ENCODE assay signal across 10 cellular contexts in genomic region chr6:167350322-167350721, GRCh38. TPM values are rescaled to one million over a fixed set of nuclear protein-coding genes. Genes with fewer than 3 reads are reported as not detected.
DNase-seq lines count a peak whose midpoint lies in the region; ATAC-seq and TF ChIP-seq lines count a peak whose summit lies in the region.
"Had no signal": no experiment of that assay in that cellular context is flagged by ENCODE, and none has a peak within 500 bp of the region (broad histone marks: within the 10 kb centered on the region; RNA-seq: fewer than 3 reads in every experiment).

No MANE protein-coding gene starts in this region.

- ATAC-seq in naive thymus-derived CD4-positive, alpha-beta T cell: no peak

- peak overlapping the region; percentile 83 to 94 (median 90) for H3K4me3 Mint-ChIP-seq in naive thymus-derived CD4-positive, alpha-beta T cell

- H3K9ac ChIP-seq in KMS-11: peak overlapping the region; percentile 92; the same call in 1 of the 2 replicates

- peak overlapping the region; percentile 67 for H3K4me2 ChIP-seq in KMS-11

- H3K4me1 Mint-ChIP-seq in naive thymus-derived CD4-positive, alpha-beta T cell: peaks cover 8 to 24% (median 16%) of the 10 kb centered on the region in 7 donors

- no peaks in the 10 kb centered on the region for H3K9me3 ChIP-seq in A673 (ENCODE audit: low read depth, low read length, poor library complexity, severe bottlenecking)
- H3K9me3 ChIP-seq in naive thymus-derived CD4-positive, alpha-beta T cell (ENCODE audit: control insufficient read depth in 2 of 3, low read length in 3 of 3): no peaks in the 10 kb centered on the region

- peak overlapping the region in 5 of 9 donors; percentile 6 to 66 (median 49) for H3K27ac Mint-ChIP-seq in naive thymus-derived CD4-positive, alpha-beta T cell

- H3K9me3 Mint-ChIP-seq in naive thymus-derived CD4-positive, alpha-beta T cell: peaks cover 0 to 4% (median 0%) of the 10 kb centered on the region in 11 donors

- H2AFZ ChIP-seq in KMS-11 (ENCODE audit: low read depth): peak overlapping the region; percentile 48; the same call in 1 of the 2 replicates

- peaks cover 0 to 2% (median 0%) of the 10 kb centered on the region in 5 donors for H3K36me3 Mint-ChIP-seq in naive thymus-derived CD4-positive, alpha-beta T cell

- H3K4me3 ChIP-seq in A673 (ENCODE audit: low read depth, low read length, poor library complexity, severe bottlenecking): peak overlapping the region; percentile 43
- H3K4me3 ChIP-seq in KMS-11 (IDR thresholded peaks at IDR 0.05; ENCODE audit: insufficient read depth, low read depth, low read length): no peak overlapping the region
- peak overlapping the region; percentile 65 for H3K4me3 ChIP-seq in naive thymus-derived CD4-positive, alpha-beta T cell (ENCODE audit: low read length)

- peaks cover under 1 to 43% (median 20%) of the 10 kb centered on the region in 5 donors for H3K27me3 Mint-ChIP-seq in naive thymus-derived CD4-positive, alpha-beta T cell

- intact Hi-C loops in A673 (cut with micrococcal nuclease; ENCODE audit: unreplicated experiment): no loop called here
- intact Hi-C loops in naive thymus-derived CD4-positive, alpha-beta T cell (cut with micrococcal nuclease): loop anchor here (2.0 to 10.0 kb wide), 4 partner anchors 350 to 573 kb away; partner anchors contain the start of genes AFDN (in 1 of the 2) and RNASET2 (in 1 of the 2)

- peaks cover 14% of the 10 kb centered on the region for H3K27me3 ChIP-seq in A673 (replicated peaks; ENCODE audit: insufficient read depth, low read depth, low read length, poor library complexity)
- no peaks in the 10 kb centered on the region for H3K27me3 ChIP-seq in KMS-11 (ENCODE audit: insufficient read depth, low read depth)
- no peaks in the 10 kb centered on the region for H3K27me3 ChIP-seq in naive thymus-derived CD4-positive, alpha-beta T cell (ENCODE audit: control insufficient read depth in 2 of 2, insufficient read depth in 2 of 2, low read length in 2 of 2)

- H3K4me1 ChIP-seq in A673 (ENCODE audit: insufficient read depth, low read length, poor library complexity, severe bottlenecking) (peaks cover 8% of the 10 kb centered on the region), KMS-11 (ENCODE audit: low read depth, poor library complexity, severe bottlenecking) (peaks cover 13% of the 10 kb centered on the region)
- H3K4me1 ChIP-seq in naive thymus-derived CD4-positive, alpha-beta T cell (ENCODE audit: control insufficient read depth in 2 of 2, insufficient read depth in 2 of 2, low read length in 2 of 2): peaks cover 0 to 4% of the 10 kb centered on the region in 2 donors

- CTCF ChIA-PET in A673 (lab: Charles Lee): no interaction called here
- CTCF ChIA-PET in naive thymus-derived CD4-positive, alpha-beta T cell (lab: Charles Lee): no interaction called here

- H3K36me3 ChIP-seq in A673 (ENCODE audit: insufficient read depth, low read length, poor library complexity, severe bottlenecking): no peaks in the 10 kb centered on the region
- H3K36me3 ChIP-seq in KMS-11 (ENCODE audit: insufficient read depth): no peaks in the 10 kb centered on the region
- H3K36me3 ChIP-seq in naive thymus-derived CD4-positive, alpha-beta T cell (ENCODE audit: control insufficient read depth in 2 of 3, insufficient read depth in 3 of 3, low read length in 3 of 3): no peaks in the 10 kb centered on the region

- POLR2A ChIA-PET in A673 (lab: Charles Lee; ENCODE audit: low non-redundant PET): no interaction called here
- POLR2A ChIA-PET in naive thymus-derived CD4-positive, alpha-beta T cell (lab: Charles Lee): no interaction called here

- H4K20me1 ChIP-seq in KMS-11 (ENCODE audit: insufficient read depth): no peaks in the 10 kb centered on the region

- no TSS peak for BruUV-seq in A673 (replicated peaks; lab: Mats Ljungman, UMichigan)

- DNase-seq in A673 (ENCODE audit: low spot score): no peak
- DNase-seq in naive thymus-derived CD4-positive, alpha-beta T cell: peak in 2 of 9 donors; percentile 4 to 9
- DNase-seq in superior temporal gyrus (ENCODE audit: extremely low spot score): no peak
- DNase-seq in cerebellar nuclear complex (lab: John Stamatoyannopoulos, UW): no peak
- no peak for DNase-seq in NCI-H2107 treated with DMSO at 0.1 percent for 48 hours (lab: John Stamatoyannopoulos, UW; ENCODE audit: unreplicated experiment)
- no peak for DNase-seq in NCI-H526 treated with DMSO at 0.1 percent for 48 hours (lab: John Stamatoyannopoulos, UW)

- H3K27ac ChIP-seq in A673 (ENCODE audit: low read depth, low read length, poor library complexity, severe bottlenecking): no peak overlapping the region
- H3K27ac ChIP-seq in KMS-11: peak overlapping the region; percentile 84; the same call in 1 of the 2 replicates
- peak overlapping the region; percentile 60 for H3K27ac ChIP-seq in cingulate gyrus (ENCODE audit: low read depth, low read length)
- H3K27ac ChIP-seq in naive thymus-derived CD4-positive, alpha-beta T cell (ENCODE audit: low read depth, low read length): no peak overlapping the region

- TF ChIP-seq CTCF in A673 (conservative IDR thresholded peaks at IDR 0.05; ENCODE audit: low read depth, low read length) (no peak), KMS-11 (conservative IDR thresholded peaks at IDR 0.05; ENCODE audit: low read depth, low read length) (no peak)

- H3K79me2 ChIP-seq in KMS-11 (ENCODE audit: insufficient read depth, low read depth): no peaks in the 10 kb centered on the region

RNA-seq across cellular contexts. Expression of gene TTLL2, which starts 25.4 kb away (rescaled TPM):
- not detected in 2 replicates for total RNA-seq in A673 (2021)
- not detected for total RNA-seq in naive thymus-derived CD4-positive, alpha-beta T cell
- not detected for polyA plus RNA-seq in naive thymus-derived CD4-positive, alpha-beta T cell
- total RNA-seq: Daoy; T-helper 1 cell treated with Interleukin-12 subunit alpha and Interleukin-12 subunit beta and Interleukin-4 antibody, amounts not matched to agents 30 ng/mL and 1 ng/mL, for 36 hours had no signal

RNA-seq across cellular contexts. Expression of gene UNC93A, which starts 59.2 kb away (rescaled TPM):
- total RNA-seq in A673 (2021): not detected in 2 replicates
- total RNA-seq in naive thymus-derived CD4-positive, alpha-beta T cell: not detected
- not detected for polyA plus RNA-seq in naive thymus-derived CD4-positive, alpha-beta T cell
- total RNA-seq: Daoy; T-helper 1 cell treated with Interleukin-12 subunit alpha and Interleukin-12 subunit beta and Interleukin-4 antibody, amounts not matched to agents 30 ng/mL and 1 ng/mL, for 36 hours had no signal

Comparison
In these comparisons a context has a peak if more than half of its experiments do, and no peak if none do; other contexts are left out.
1. H3K27ac ChIP-seq: peak in KMS-11 (single experiment) and cingulate gyrus (single experiment); none in A673 (single experiment) and naive thymus-derived CD4-positive, alpha-beta T cell (single experiment).